Comparison of ENCODE assay signal across 2 cellular contexts in the genomic region with DNA sequence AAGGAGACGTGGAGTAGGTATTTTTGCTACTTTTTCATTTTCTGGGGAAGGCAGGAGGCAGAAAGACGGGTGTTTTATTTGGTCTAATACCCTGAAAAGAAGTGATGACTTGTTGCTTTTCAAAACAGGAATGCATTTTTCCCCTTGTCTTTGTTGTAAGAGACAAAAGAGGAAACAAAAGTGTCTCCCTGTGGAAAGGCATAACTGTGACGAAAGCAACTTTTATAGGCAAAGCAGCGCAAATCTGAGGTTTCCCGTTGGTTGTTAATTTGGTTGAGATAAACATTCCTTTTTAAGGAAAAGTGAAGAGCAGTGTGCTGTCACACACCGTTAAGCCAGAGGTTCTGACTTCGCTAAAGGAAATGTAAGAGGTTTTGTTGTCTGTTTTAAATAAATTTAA.
TF ChIP-seq lines count a peak whose summit lies in the region.

No MANE protein-coding gene starts in this region.

TF ChIP-seq in SK-N-SH, 30 proteins besides CTCF, POLR2A, EP300 and RAD21 (continued from another document):
- TF ChIP-seq, protein P1, sequence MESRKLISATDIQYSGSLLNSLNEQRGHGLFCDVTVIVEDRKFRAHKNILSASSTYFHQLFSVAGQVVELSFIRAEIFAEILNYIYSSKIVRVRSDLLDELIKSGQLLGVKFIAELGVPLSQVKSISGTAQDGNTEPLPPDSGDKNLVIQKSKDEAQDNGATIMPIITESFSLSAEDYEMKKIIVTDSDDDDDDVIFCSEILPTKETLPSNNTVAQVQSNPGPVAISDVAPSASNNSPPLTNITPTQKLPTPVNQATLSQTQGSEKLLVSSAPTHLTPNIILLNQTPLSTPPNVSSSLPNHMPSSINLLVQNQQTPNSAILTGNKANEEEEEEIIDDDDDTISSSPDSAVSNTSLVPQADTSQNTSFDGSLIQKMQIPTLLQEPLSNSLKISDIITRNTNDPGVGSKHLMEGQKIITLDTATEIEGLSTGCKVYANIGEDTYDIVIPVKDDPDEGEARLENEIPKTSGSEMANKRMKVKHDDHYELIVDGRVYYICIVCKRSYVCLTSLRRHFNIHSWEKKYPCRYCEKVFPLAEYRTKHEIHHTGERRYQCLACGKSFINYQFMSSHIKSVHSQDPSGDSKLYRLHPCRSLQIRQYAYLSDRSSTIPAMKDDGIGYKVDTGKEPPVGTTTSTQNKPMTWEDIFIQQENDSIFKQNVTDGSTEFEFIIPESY (IDR thresholded peaks at IDR 0.05; ENCODE audit: borderline replicate concordance, low read depth), result no peak
- TF ChIP-seq, protein P2, sequence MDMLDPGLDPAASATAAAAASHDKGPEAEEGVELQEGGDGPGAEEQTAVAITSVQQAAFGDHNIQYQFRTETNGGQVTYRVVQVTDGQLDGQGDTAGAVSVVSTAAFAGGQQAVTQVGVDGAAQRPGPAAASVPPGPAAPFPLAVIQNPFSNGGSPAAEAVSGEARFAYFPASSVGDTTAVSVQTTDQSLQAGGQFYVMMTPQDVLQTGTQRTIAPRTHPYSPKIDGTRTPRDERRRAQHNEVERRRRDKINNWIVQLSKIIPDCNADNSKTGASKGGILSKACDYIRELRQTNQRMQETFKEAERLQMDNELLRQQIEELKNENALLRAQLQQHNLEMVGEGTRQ (IDR thresholded peaks at IDR 0.05; ENCODE audit: borderline replicate concordance, low read depth, low read length), result no peak
- no peak for TF ChIP-seq YY1 (IDR thresholded peaks at IDR 0.05; ENCODE audit: low read depth)
- no peak for TF ChIP-seq RCOR1 (IDR thresholded peaks at IDR 0.05; ENCODE audit: low read length)
- no peak for TF ChIP-seq FOSL2 (IDR thresholded peaks at IDR 0.05; ENCODE audit: borderline replicate concordance, low read depth)
- no peak for TF ChIP-seq NFIC (IDR thresholded peaks at IDR 0.05; ENCODE audit: borderline replicate concordance)

TF ChIP-seq in SK-N-SH treated with all-trans-retinoic acid at 6 μM for 48 hours, 23 proteins besides CTCF, POLR2A, EP300 and RAD21 (continued from another document):
- TF ChIP-seq, protein P3, sequence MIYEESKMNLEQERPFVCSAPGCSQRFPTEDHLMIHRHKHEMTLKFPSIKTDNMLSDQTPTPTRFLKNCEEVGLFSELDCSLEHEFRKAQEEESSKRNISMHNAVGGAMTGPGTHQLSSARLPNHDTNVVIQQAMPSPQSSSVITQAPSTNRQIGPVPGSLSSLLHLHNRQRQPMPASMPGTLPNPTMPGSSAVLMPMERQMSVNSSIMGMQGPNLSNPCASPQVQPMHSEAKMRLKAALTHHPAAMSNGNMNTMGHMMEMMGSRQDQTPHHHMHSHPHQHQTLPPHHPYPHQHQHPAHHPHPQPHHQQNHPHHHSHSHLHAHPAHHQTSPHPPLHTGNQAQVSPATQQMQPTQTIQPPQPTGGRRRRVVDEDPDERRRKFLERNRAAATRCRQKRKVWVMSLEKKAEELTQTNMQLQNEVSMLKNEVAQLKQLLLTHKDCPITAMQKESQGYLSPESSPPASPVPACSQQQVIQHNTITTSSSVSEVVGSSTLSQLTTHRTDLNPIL (CRISPR knock-in tag; IDR thresholded peaks at IDR 0.05; ENCODE audit: low read depth), result no peak
- TF ChIP-seq OSR1 (CRISPR knock-in tag; IDR thresholded peaks at IDR 0.05) (no peak), ZNF565 (CRISPR knock-in tag; conservative IDR thresholded peaks at IDR 0.05; ENCODE audit: low read depth) (no peak), ESRRG (CRISPR knock-in tag; IDR thresholded peaks at IDR 0.05) (no peak), TOX (CRISPR knock-in tag; IDR thresholded peaks at IDR 0.05; ENCODE audit: borderline replicate concordance) (no peak)
